In genomic region chr19:10747674-10748073, GRCh38 we compare ENCODE assay signal across 11 cellular contexts. TPM values are rescaled to one million over a fixed set of nuclear protein-coding genes. Genes with fewer than 3 reads are reported as not detected.
DNase-seq lines count a peak whose midpoint lies in the region; TF ChIP-seq lines count a peak whose summit lies in the region.
"Had no signal": no experiment of that assay in that cellular context is flagged by ENCODE, and none has a peak within 500 bp of the region (broad histone marks: within the 10 kb centered on the region; RNA-seq: fewer than 3 reads in every experiment).

No MANE protein-coding gene starts in this region.

- peaks cover 5% of the 10 kb centered on the region for H3K4me1 ChIP-seq in cardiac muscle cell (ENCODE audit: low read depth)

- H3K27ac Mint-ChIP-seq in activated T-helper 2 cell treated with anti-CD3 and anti-CD28 coated beads, Interferon-gamma antibody, Interleukin-2, Interleukin-4, amounts not matched to agents 10 μg/mL and 5 μg/mL and 100 μg/mL, durations not matched to agents 14 hours and 24 hours and 36 hours = peak overlapping the region; percentile 22

- no peak overlapping the region for H3K4me3 ChIP-seq in cardiac muscle cell
- H3K4me3 ChIP-seq in WERI-Rb-1 (ENCODE audit: low read depth, low read length) = no peak overlapping the region

- H3K27ac ChIP-seq in cardiac muscle cell (peak overlapping the region; percentile 64), temporal lobe (ENCODE audit: low read depth, low read length) (peak overlapping the region; percentile 97), WERI-Rb-1 (no peak overlapping the region)

- H3K36me3 Mint-ChIP-seq in activated T-helper 2 cell treated with anti-CD3 and anti-CD28 coated beads, Interferon-gamma antibody, Interleukin-2, Interleukin-4, amounts not matched to agents 10 μg/mL and 5 μg/mL and 100 μg/mL, durations not matched to agents 14 hours and 24 hours and 36 hours (ENCODE audit: low read depth) = peaks cover under 1% of the 10 kb centered on the region

- H3K36me3 ChIP-seq in cardiac muscle cell (no peaks in the 10 kb centered on the region), WERI-Rb-1 (peaks cover 4% of the 10 kb centered on the region; the same call in 1 of the 2 replicates)
- H3K36me3 ChIP-seq: BE2C had no signal

- no peaks in the 10 kb centered on the region for H3K27me3 Mint-ChIP-seq in activated T-helper 2 cell treated with anti-CD3 and anti-CD28 coated beads, Interferon-gamma antibody, Interleukin-2, Interleukin-4, amounts not matched to agents 10 μg/mL and 5 μg/mL and 100 μg/mL, durations not matched to agents 14 hours and 24 hours and 36 hours (ENCODE audit: low read depth)

- no peaks in the 10 kb centered on the region for H3K9me3 ChIP-seq in cardiac muscle cell (ENCODE audit: low read depth)
- H3K9me3 ChIP-seq in WERI-Rb-1 (ENCODE audit: severe bottlenecking) = no peaks in the 10 kb centered on the region
- H3K9me3 ChIP-seq: BE2C had no signal

- intact Hi-C loops in cardiac septum (cut with DNase I) = no loop called here
- intact Hi-C loops in activated T-helper 2 cell treated with anti-CD3 and anti-CD28 coated beads, Interferon-gamma antibody, Interleukin-2, Interleukin-4, amounts not matched to agents 10 μg/mL and 5 μg/mL and 100 μg/mL, durations not matched to agents 14 hours and 24 hours and 36 hours (cut with micrococcal nuclease) = no loop called here

- H3K9me3 Mint-ChIP-seq in activated T-helper 2 cell treated with anti-CD3 and anti-CD28 coated beads, Interferon-gamma antibody, Interleukin-2, Interleukin-4, amounts not matched to agents 10 μg/mL and 5 μg/mL and 100 μg/mL, durations not matched to agents 14 hours and 24 hours and 36 hours = no peaks in the 10 kb centered on the region

- H3K4me1 Mint-ChIP-seq in activated T-helper 2 cell treated with anti-CD3 and anti-CD28 coated beads, Interferon-gamma antibody, Interleukin-2, Interleukin-4, amounts not matched to agents 10 μg/mL and 5 μg/mL and 100 μg/mL, durations not matched to agents 14 hours and 24 hours and 36 hours (ENCODE audit: low read depth) = peaks cover 32% of the 10 kb centered on the region

- H3K4me3 Mint-ChIP-seq in activated T-helper 2 cell treated with anti-CD3 and anti-CD28 coated beads, Interferon-gamma antibody, Interleukin-2, Interleukin-4, amounts not matched to agents 10 μg/mL and 5 μg/mL and 100 μg/mL, durations not matched to agents 14 hours and 24 hours and 36 hours (ENCODE audit: low read depth) = no peak overlapping the region

- TF ChIP-seq CTCF in cardiac muscle cell (IDR thresholded peaks at IDR 0.05; ENCODE audit: low read depth, low read length) (no peak), WERI-Rb-1 (IDR thresholded peaks at IDR 0.05; ENCODE audit: low read depth, low read length) (no peak)

- H3K27me3 ChIP-seq in cardiac muscle cell (no peaks in the 10 kb centered on the region), WERI-Rb-1 (ENCODE audit: insufficient read depth, low read depth, severe bottlenecking) (no peaks in the 10 kb centered on the region)
- H3K27me3 ChIP-seq: BE2C had no signal

- DNase-seq in cardiac muscle cell (ENCODE audit: low read depth in 1 of 2, low spot score in 1 of 2) (no peak), cardiac septum (ENCODE audit: low spot score) (no peak), medulla oblongata (ENCODE audit: extremely low spot score) (peak; percentile 13), COLO668 (lab: John Stamatoyannopoulos, UW; ENCODE audit: unreplicated experiment) (no peak), WERI-Rb-1 (no peak)
- DNase-seq in activated T-helper 2 cell treated with anti-CD3 and anti-CD28 coated beads, Interferon-gamma antibody, Interleukin-2, Interleukin-4, amounts not matched to agents 10 μg/mL and 5 μg/mL and 100 μg/mL, durations not matched to agents 14 hours and 24 hours and 36 hours (ENCODE audit: low spot score) = no peak
- DNase-seq in stimulated activated CD4-positive, alpha-beta T cell treated with anti-CD3 and anti-CD28 coated beads, Interleukin-2, amount 100 ng/mL, for 24 hours = no peak
- DNase-seq: activated effector memory CD4-positive, alpha-beta T cell treated with anti-CD3 and anti-CD28 coated beads, Interleukin-2, amount 50 U/mL, for 16 hours; BE2C; NCI-H2081 had no signal

RNA-seq across cellular contexts. Expression of gene DNM2, which starts 29.8 kb away (rescaled TPM):
- total RNA-seq in cardiac muscle cell = 122 and 124 TPM in 2 replicates
- 132 and 146 TPM in 2 replicates for polyA plus RNA-seq in cardiac muscle cell
- 138 TPM for total RNA-seq in cardiac septum
- 185 and 198 TPM in 2 replicates for total RNA-seq in activated T-helper 2 cell treated with anti-CD3 and anti-CD28 coated beads, Interferon-gamma antibody, Interleukin-2, Interleukin-4, amounts not matched to agents 10 μg/mL and 5 μg/mL and 100 μg/mL, durations not matched to agents 14 hours and 24 hours and 36 hours
- 32.5 TPM for total RNA-seq in temporal lobe

RNA-seq across cellular contexts. Expression of gene QTRT1, which starts 46.4 kb away (rescaled TPM):
- total RNA-seq in cardiac muscle cell (30.6 and 35.0 TPM in 2 replicates), cardiac septum (24.9 TPM), temporal lobe (31.7 TPM)
- polyA plus RNA-seq in cardiac muscle cell = 70.8 and 84.1 TPM in 2 replicates
- total RNA-seq in activated T-helper 2 cell treated with anti-CD3 and anti-CD28 coated beads, Interferon-gamma antibody, Interleukin-2, Interleukin-4, amounts not matched to agents 10 μg/mL and 5 μg/mL and 100 μg/mL, durations not matched to agents 14 hours and 24 hours and 36 hours = 67.2 and 75.0 TPM in 2 replicates
